In genomic region chr20:839626-840025, GRCh38 we compare ENCODE assay signal across 22 cellular contexts.
"Had no signal": no experiment of that assay in that cellular context is flagged by ENCODE, and none has a peak within 500 bp of the region (broad histone marks: within the 10 kb centered on the region; RNA-seq: fewer than 3 reads in every experiment).

No MANE protein-coding gene starts in this region.

- H3K27ac Mint-ChIP-seq: activated CD8-positive, alpha-beta memory T cell treated with anti-CD3 and anti-CD28 coated beads, Interleukin-2, amount 10 ng/mL, durations not matched to agents 7 days and 5 days; activated CD8-positive, alpha-beta T cell treated with anti-CD3 and anti-CD28 coated beads for 36 hours; activated T-helper 2 cell treated with anti-CD3 and anti-CD28 coated beads, Interferon-gamma antibody, Interleukin-2, Interleukin-4, amounts not matched to agents 10 μg/mL and 5 μg/mL and 100 μg/mL, durations not matched to agents 14 hours and 24 hours and 36 hours; nephron progenitor cell had no signal

- H3K9me3 ChIP-seq: lower lobe of right lung, right lobe of liver, SJSA1, testis, upper lobe of left lung had no signal

- H2AFZ ChIP-seq: parathyroid adenoma had no signal

- H3K9me3 Mint-ChIP-seq: activated T-helper 2 cell treated with anti-CD3 and anti-CD28 coated beads, Interferon-gamma antibody, Interleukin-2, Interleukin-4, amounts not matched to agents 10 μg/mL and 5 μg/mL and 100 μg/mL, durations not matched to agents 14 hours and 24 hours and 36 hours; stimulated activated effector memory CD8-positive, alpha-beta T cell treated with anti-CD3 and anti-CD28 coated beads, Interleukin-12 subunit alpha, Interleukin-12 subunit beta, amount 100 ng/mL, for 72 hours had no signal

- H3K36me3 ChIP-seq: lower lobe of right lung, right lobe of liver, upper lobe of left lung had no signal

- DNase-seq: activated CD4-positive, alpha-beta T cell treated with anti-CD3 and anti-CD28 coated beads for 4 hours; activated CD4-positive, CD25-positive, alpha-beta regulatory T cell; activated CD8-positive, alpha-beta memory T cell treated with anti-CD3 and anti-CD28 coated beads, Interleukin-2, amount 10 ng/mL, durations not matched to agents 7 days and 5 days; activated CD8-positive, alpha-beta T cell treated with anti-CD3 and anti-CD28 coated beads for 36 hours; activated naive CD4-positive, alpha-beta T cell; activated T-cell treated with anti-CD3 and anti-CD28 coated beads for 4 hours; erythroblast; foreskin fibroblast; kidney; midbrain; nephron progenitor cell; nucleus accumbens; right lobe of liver; stimulated activated CD4-positive, alpha-beta T cell treated with anti-CD3 and anti-CD28 coated beads, Interleukin-2, amount 100 ng/mL, for 24 hours; testis; upper lobe of left lung had no signal

- H3K27me3 ChIP-seq: right lobe of liver, SJSA1, testis, upper lobe of left lung had no signal

- H3K4me3 ChIP-seq: lower lobe of right lung, right lobe of liver, SJSA1, skin epidermis, testis, upper lobe of left lung had no signal

- H3K27me3 Mint-ChIP-seq: activated CD8-positive, alpha-beta memory T cell treated with anti-CD3 and anti-CD28 coated beads, Interleukin-2, amount 10 ng/mL, durations not matched to agents 7 days and 5 days; activated CD8-positive, alpha-beta T cell treated with anti-CD3 and anti-CD28 coated beads for 36 hours had no signal

- H3K9ac ChIP-seq: parathyroid adenoma had no signal

- H3K4me3 Mint-ChIP-seq: activated CD8-positive, alpha-beta memory T cell treated with anti-CD3 and anti-CD28 coated beads, Interleukin-2, amount 10 ng/mL, durations not matched to agents 7 days and 5 days had no signal

- H3K27ac ChIP-seq: lower lobe of right lung, parathyroid adenoma, right lobe of liver, SJSA1, skin epidermis, testis, upper lobe of left lung had no signal
